Comparison of ENCODE assay signal across 20 cellular contexts in genomic region chr17:8542599-8542998, GRCh38.
DNase-seq lines count a peak whose midpoint lies in the region; ATAC-seq, FAIRE-seq and TF ChIP-seq lines count a peak whose summit lies in the region.
"Had no signal": no experiment of that assay in that cellular context is flagged by ENCODE, and none has a peak within 500 bp of the region (broad histone marks: within the 10 kb centered on the region; RNA-seq: fewer than 3 reads in every experiment).

No MANE protein-coding gene starts in this region.

- no peak overlapping the region for H3K18ac ChIP-seq in IMR-90 (ENCODE audit: low read depth, low read length)

- peak overlapping the region; percentile 77 for H3K27ac Mint-ChIP-seq in chondrocyte (ENCODE audit: unreplicated experiment)
- no peak overlapping the region for H3K27ac Mint-ChIP-seq in endothelial cell (ENCODE audit: unreplicated experiment)
- H3K27ac Mint-ChIP-seq: IgD-negative memory B cell had no signal

- H2AFZ ChIP-seq in IMR-90 (replicated peaks; ENCODE audit: low read length, poor library complexity) (no peak overlapping the region), HepG2 (ENCODE audit: low read length) (no peak overlapping the region)

- H3K4ac ChIP-seq in IMR-90 (ENCODE audit: low read depth, low read length) = no peak overlapping the region

- H2BK15ac ChIP-seq in IMR-90 (ENCODE audit: low read depth, low read length) = no peak overlapping the region

- H3K36me3 ChIP-seq in IMR-90 (ENCODE audit: control insufficient read depth, insufficient read depth, low read length) (peaks cover 47% of the 10 kb centered on the region), HepG2 (replicated peaks in 1 of 2; ENCODE audit: control insufficient read depth in 1 of 2, insufficient read depth in 2 of 2, low read length in 2 of 2) (peaks cover 14 to 66% of the 10 kb centered on the region in 2 experiments), subcutaneous abdominal adipose tissue (ENCODE audit: control insufficient read depth in 5 of 5, insufficient read depth in 5 of 5, low read length in 5 of 5) (peaks cover 10 to 51% (median 39%) of the 10 kb centered on the region in 5 donors)

- no peaks in the 10 kb centered on the region for H3K9me3 ChIP-seq in IMR-90 (ENCODE audit: control insufficient read depth, insufficient read depth, low read length)
- no peaks in the 10 kb centered on the region for H3K9me3 ChIP-seq in HepG2 (ENCODE audit: low read length)
- H3K9me3 ChIP-seq in subcutaneous abdominal adipose tissue (ENCODE audit: control insufficient read depth in 5 of 5, low read length in 5 of 5) = no peaks in the 10 kb centered on the region
- H3K9me3 ChIP-seq: MG63, SJSA1 had no signal

- H3K4me1 ChIP-seq in IMR-90 (ENCODE audit: control insufficient read depth, insufficient read depth, low read length) (peaks cover 2% of the 10 kb centered on the region; the same call in 1 of the 2 replicates), HepG2 (ENCODE audit: insufficient read depth, low read length) (peaks cover 17% of the 10 kb centered on the region), subcutaneous abdominal adipose tissue (ENCODE audit: control insufficient read depth in 5 of 5, insufficient read depth in 5 of 5, low read length in 5 of 5) (peaks cover 0 to 8% (median 7%) of the 10 kb centered on the region in 5 donors)
- H3K4me1 ChIP-seq: SJSA1 had no signal

- 70% methylated on average over 2 of the region's 5 CpGs; no CpG with 5 or more reads in 1 of the 2 experiments for WGBS in IMR-90 (ENCODE audit: extremely low coverage in 2 of 2, insufficient read length in 1 of 2), 2 experiments
- 80% methylated on average over 5 of the region's 5 CpGs for WGBS in HepG2 (ENCODE audit: low lambda C conversion rate)

- H3K27me3 ChIP-seq in IMR-90 (ENCODE audit: control insufficient read depth, insufficient read depth, low read length) = no peaks in the 10 kb centered on the region
- H3K27me3 ChIP-seq in HepG2 (ENCODE audit: control insufficient read depth in 1 of 2, insufficient read depth in 2 of 2, low read length in 2 of 2) = no peaks in the 10 kb centered on the region
- H3K27me3 ChIP-seq in subcutaneous abdominal adipose tissue (ENCODE audit: control insufficient read depth in 5 of 5, insufficient read depth in 4 of 5, low read length in 5 of 5) = no peaks in the 10 kb centered on the region
- H3K27me3 ChIP-seq: MG63, SJSA1 had no signal

- H3K27me3 Mint-ChIP-seq in chondrocyte (ENCODE audit: low read depth) (no peaks in the 10 kb centered on the region), endothelial cell (ENCODE audit: unreplicated experiment) (no peaks in the 10 kb centered on the region)
- H3K27me3 Mint-ChIP-seq: IgD-negative memory B cell had no signal

- no peaks in the 10 kb centered on the region for H3K79me2 ChIP-seq in HepG2 (ENCODE audit: insufficient read depth, low read length)

- no peak for TF ChIP-seq RAD21 in IMR-90 (IDR thresholded peaks at IDR 0.05; ENCODE audit: low read length)
- no peak for TF ChIP-seq RAD21 in HepG2 (CRISPR knock-in tag; IDR thresholded peaks at IDR 0.05)

- intact Hi-C loops in IMR-90 (cut with micrococcal nuclease) = no loop called here
- intact Hi-C loops in HepG2 (cut with micrococcal nuclease; ENCODE audit: unreplicated experiment) = no loop called here

- no peak overlapping the region for H2BK5ac ChIP-seq in IMR-90 (ENCODE audit: low read depth, low read length, poor library complexity, severe bottlenecking)

- H2AK5ac ChIP-seq in IMR-90 (ENCODE audit: low read depth, low read length) = no peak overlapping the region

- H3K9me3 Mint-ChIP-seq in chondrocyte (ENCODE audit: low read depth) (no peaks in the 10 kb centered on the region), endothelial cell (ENCODE audit: unreplicated experiment) (no peaks in the 10 kb centered on the region)
- H3K9me3 Mint-ChIP-seq: HFFc6, IgD-negative memory B cell had no signal

- no peaks in the 10 kb centered on the region for H4K20me1 ChIP-seq in IMR-90 (ENCODE audit: insufficient read depth, low read length)
- no peaks in the 10 kb centered on the region for H4K20me1 ChIP-seq in HepG2 (ENCODE audit: insufficient read depth, low read length)

- no peak overlapping the region for H4K5ac ChIP-seq in IMR-90 (ENCODE audit: low read depth, low read length)

- H3K79me1 ChIP-seq in IMR-90 (ENCODE audit: low read depth in 1 of 2, low read length in 2 of 2) = peaks cover 0 to 8% of the 10 kb centered on the region in 2 experiments; a peak in 3 of 4 replicates

- H3K56ac ChIP-seq in IMR-90 (ENCODE audit: extremely low read depth, insufficient read depth, low read length) = no peak overlapping the region

- H3K23ac ChIP-seq in IMR-90 (ENCODE audit: low read depth, low read length) = no peak overlapping the region

- DNase-seq in IMR-90 = no peak
- no peak for DNase-seq in chondrocyte (ENCODE audit: low spot score)
- no peak for DNase-seq in HepG2 (ENCODE audit: low spot score)
- no peak for DNase-seq in endothelial cell (ENCODE audit: low spot score)
- DNase-seq in mucosa of gallbladder (ENCODE audit: low spot score) = no peak
- DNase-seq in activated naive CD4-positive, alpha-beta T cell treated with Interleukin-2 at 50 U/mL for 16 hours = no peak
- DNase-seq: H7, Karpas-422, NCI-H1048, NCI-H1436 treated with DMSO at 0.1 percent for 48 hours, NCI-H2029, NCI-H345, NCI-H524 treated with DMSO at 0.1 percent for 48 hours had no signal

- dilution Hi-C loops in IMR-90 (cut with HindIII; ENCODE audit: low sequenced_read_pairs, unreplicated experiment) = no loop called here

- no peak overlapping the region for H3K4me3 Mint-ChIP-seq in chondrocyte (ENCODE audit: unreplicated experiment)
- H3K4me3 Mint-ChIP-seq in endothelial cell (ENCODE audit: unreplicated experiment) = no peak overlapping the region
- H3K4me3 Mint-ChIP-seq: HFFc6, IgD-negative memory B cell had no signal

- in situ Hi-C loops in IMR-90 (cut with MboI; ENCODE audit: low sequenced_read_pairs) = no loop called here
- in situ Hi-C loops in HepG2 (cut with HindIII; ENCODE audit: extremely low pct_ligation_motif_present, low pct_unique_long_range_greater_than_20kb) = no loop called here

- TF ChIP-seq EP300 in HepG2 (IDR thresholded peaks at IDR 0.05; ENCODE audit: low read depth in 2 of 2, low read length in 2 of 2) = no peak
- TF ChIP-seq EP300 in HepG2 (CRISPR knock-in tag; IDR thresholded peaks at IDR 0.05; ENCODE audit: borderline replicate concordance) = no peak

- H3K27ac ChIP-seq in IMR-90 (ENCODE audit: insufficient read depth, low read length) (no peak overlapping the region), HepG2 (ENCODE audit: extremely low read length, insufficient read depth, low read length) (peak overlapping the region; percentile 70), subcutaneous abdominal adipose tissue (ENCODE audit: low read depth, low read length) (peak overlapping the region; percentile 66)
- H3K27ac ChIP-seq: C4-2B, SJSA1 had no signal

- no peak overlapping the region for H2AK9ac ChIP-seq in IMR-90 (replicated peaks; ENCODE audit: low read depth, low read length, poor library complexity)

- H4K91ac ChIP-seq in IMR-90 (ENCODE audit: insufficient read depth, low read depth, low read length) = no peak overlapping the region

- POLR2A ChIA-PET in IMR-90 (lab: Charles Lee; ENCODE audit: unreplicated experiment) (no interaction called here), HepG2 (lab: Yijun Ruan, JAX) (interaction anchor here (1.0 kb wide), 1 partner anchor 10 kb away, joined by 3 read pairs; no protein-coding TSS in a partner anchor)

- CTCF ChIA-PET in IMR-90 (lab: Yijun Ruan, JAX) (no interaction called here), HepG2 (lab: Yijun Ruan, JAX; ENCODE audit: low intra/inter-chr PET ratio, low total read pairs) (no interaction called here)

- TF ChIP-seq POLR2A in IMR-90 (IDR thresholded peaks at IDR 0.05; ENCODE audit: low read depth, low read length) (no peak), HepG2 (IDR thresholded peaks at IDR 0.05; ENCODE audit: insufficient read depth in 1 of 2, low read depth in 2 of 2, low read length in 2 of 2) (no peak)

- H3K36me3 Mint-ChIP-seq in chondrocyte (ENCODE audit: low read depth) (peaks cover 43% of the 10 kb centered on the region), endothelial cell (ENCODE audit: low read depth, unreplicated experiment) (peaks cover 34% of the 10 kb centered on the region)
- H3K36me3 Mint-ChIP-seq: IgD-negative memory B cell had no signal

- no peak overlapping the region for H2BK20ac ChIP-seq in IMR-90 (ENCODE audit: low read depth, low read length)

- peaks cover 3% of the 10 kb centered on the region; the same call in 1 of the 2 replicates for H3K9me1 ChIP-seq in IMR-90 (ENCODE audit: insufficient read depth, low read length)

- H3K4me2 ChIP-seq in IMR-90 (ENCODE audit: low read depth, low read length) (no peak overlapping the region), HepG2 (ENCODE audit: low read depth, low read length) (0 out of 2 replicates have a peak overlapping the region, but pooled peaks have one; percentile 19)

- no peak overlapping the region for H3K14ac ChIP-seq in IMR-90 (replicated peaks; ENCODE audit: low read depth, low read length)

- no peak overlapping the region for H2BK120ac ChIP-seq in IMR-90 (ENCODE audit: low read depth, low read length)

- H4K8ac ChIP-seq in IMR-90 (ENCODE audit: low read depth in 2 of 2, low read length in 2 of 2) = no peak overlapping the region

- no TSS peak for BruUV-seq in IMR-90 (replicated peaks; lab: Mats Ljungman, UMichigan)
- BruUV-seq in HepG2 (replicated peaks; lab: Mats Ljungman, UMichigan) = TSS peak; percentile 35

- TF ChIP-seq CTCF in IMR-90 (conservative IDR thresholded peaks at IDR 0.05; ENCODE audit: low read depth, low read length) (no peak), chondrocyte (IDR thresholded peaks at IDR 0.05) (no peak), HepG2 (CRISPR knock-in tag; IDR thresholded peaks at IDR 0.05) (no peak), endothelial cell (IDR thresholded peaks at IDR 0.05; ENCODE audit: unreplicated experiment) (no peak)

- ATAC-seq in IMR-90 (ENCODE audit: low read depth) = 0 out of 2 replicates have a peak, but pooled peaks have one; percentile 13
- no peak for ATAC-seq in HepG2

- no peak for FAIRE-seq in HepG2 (lab: Jason Lieb, UNC)
- FAIRE-seq: D721Med had no signal

- no peak overlapping the region for H3K4me3 ChIP-seq in IMR-90 (ENCODE audit: insufficient read depth, low read depth, low read length)
- H3K4me3 ChIP-seq in HepG2 (replicated peaks in 1 of 3; ENCODE audit: insufficient read depth in 1 of 3, low read depth in 2 of 3, low read length in 3 of 3) = no peak overlapping the region
- no peak overlapping the region for H3K4me3 ChIP-seq in subcutaneous abdominal adipose tissue (ENCODE audit: low read depth in 1 of 5, low read length in 5 of 5)
- H3K4me3 ChIP-seq: MG63, SJSA1 had no signal

- H3K4me1 Mint-ChIP-seq in chondrocyte (ENCODE audit: low read depth) (peaks cover 12% of the 10 kb centered on the region), endothelial cell (ENCODE audit: unreplicated experiment) (no peaks in the 10 kb centered on the region)
- H3K4me1 Mint-ChIP-seq: IgD-negative memory B cell had no signal

- H3K9ac ChIP-seq in IMR-90 (ENCODE audit: low read depth, low read length) (no peak overlapping the region), HepG2 (ENCODE audit: insufficient read depth, low read depth, low read length) (peak overlapping the region; percentile 14; the same call in 1 of the 2 replicates), subcutaneous abdominal adipose tissue (ENCODE audit: low read length in 5 of 5) (no peak overlapping the region)

TF ChIP-seq in HepG2, 621 proteins besides CTCF, POLR2A, EP300 and RAD21 (continues in another document):
- no peak for TF ChIP-seq ARID2 (CRISPR knock-in tag; IDR thresholded peaks at IDR 0.05; ENCODE audit: borderline replicate concordance)
